In genomic region chr6:36197739-36198221, GRCh38 we compare ENCODE assay signal across 8 cellular contexts. TPM values are rescaled to one million over a fixed set of nuclear protein-coding genes. Genes with fewer than 3 reads are reported as not detected.
A peak's percentile ranks its signal among the peaks of the same experiment; 100 is the strongest.
DNase-seq lines count a peak whose midpoint lies in the region; ATAC-seq and TF ChIP-seq lines count a peak whose summit lies in the region.

No MANE protein-coding gene starts in this region.

- H3K4me1 Mint-ChIP-seq in T-helper 2 cell treated with Interferon-gamma antibody and Interleukin-4, amounts not matched to agents 5 μg/mL and 100 μg/mL, for 36 hours (ENCODE audit: low read depth): peaks cover 37% of the 10 kb centered on the region
- H3K4me1 Mint-ChIP-seq in activated CD8-positive, alpha-beta T cell treated with anti-CD3 and anti-CD28 coated beads, Interleukin-2, amount 10 ng/mL, durations not matched to agents 7 days and 5 days (ENCODE audit: low read depth): peaks cover 53% of the 10 kb centered on the region

- H3K36me3 ChIP-seq in iPS-20b (ENCODE audit: insufficient read depth, low read depth, low read length) (peaks cover 40% of the 10 kb centered on the region), stomach (peaks cover 21 to 31% (median 30%) of the 10 kb centered on the region in 4 donors)

- H3K9me3 Mint-ChIP-seq in T-helper 2 cell treated with Interferon-gamma antibody and Interleukin-4, amounts not matched to agents 5 μg/mL and 100 μg/mL, for 36 hours: peaks cover 3% of the 10 kb centered on the region
- H3K9me3 Mint-ChIP-seq in activated CD8-positive, alpha-beta T cell treated with anti-CD3 and anti-CD28 coated beads, Interleukin-2, amount 10 ng/mL, durations not matched to agents 7 days and 5 days (ENCODE audit: insufficient read depth): no peaks in the 10 kb centered on the region

- peak overlapping the region; percentile 86 for H3K4me3 ChIP-seq in iPS-20b (ENCODE audit: low read length)
- peak overlapping the region; percentile 60 to 93 (median 74) for H3K4me3 ChIP-seq in stomach

- 55 to 63% (median 61%) methylated on average over 16 to 17 of the region's 17 CpGs for WGBS in stomach, 5 donors

- intact Hi-C loops in stomach (cut with DNase I; ENCODE audit: low total_unique reads): no loop called here

- ATAC-seq in activated CD8-positive, alpha-beta T cell treated with anti-CD3 and anti-CD28 coated beads, Interleukin-2, amount 10 ng/mL, durations not matched to agents 7 days and 5 days: no peak
- ATAC-seq in HG03175 (IDR thresholded peaks at IDR 0.05; ENCODE audit: unreplicated experiment) (no peak), HG02623 (IDR thresholded peaks at IDR 0.05; ENCODE audit: unreplicated experiment) (no peak), HG02759 (IDR thresholded peaks at IDR 0.05; ENCODE audit: unreplicated experiment) (no peak)

- H3K9ac ChIP-seq in iPS-20b (ENCODE audit: low read depth, low read length): peak overlapping the region; percentile 56; the same call in 1 of the 2 replicates

- DNase-seq in T-helper 2 cell treated with Interferon-gamma antibody and Interleukin-4, amounts not matched to agents 5 μg/mL and 100 μg/mL, for 36 hours (ENCODE audit: low spot score): no peak
- no peak for DNase-seq in T-helper 2 cell
- no peak for DNase-seq in activated CD8-positive, alpha-beta T cell treated with anti-CD3 and anti-CD28 coated beads, Interleukin-2, amount 10 ng/mL, durations not matched to agents 7 days and 5 days
- DNase-seq in stomach: no peak

- H3K27ac Mint-ChIP-seq in T-helper 2 cell treated with Interferon-gamma antibody and Interleukin-4, amounts not matched to agents 5 μg/mL and 100 μg/mL, for 36 hours: peak overlapping the region; percentile 89
- H3K27ac Mint-ChIP-seq in activated CD8-positive, alpha-beta T cell treated with anti-CD3 and anti-CD28 coated beads, Interleukin-2, amount 10 ng/mL, durations not matched to agents 7 days and 5 days: peak overlapping the region; percentile 94

- H3K4me1 ChIP-seq in iPS-20b (ENCODE audit: insufficient read depth, low read length): 0 out of 2 replicates have a peak, but pooled peaks cover 4% of the 10 kb centered on the region
- peaks cover 8 to 53% (median 43%) of the 10 kb centered on the region in 4 donors for H3K4me1 ChIP-seq in stomach

- peaks cover 35% of the 10 kb centered on the region for H3K36me3 Mint-ChIP-seq in T-helper 2 cell treated with Interferon-gamma antibody and Interleukin-4, amounts not matched to agents 5 μg/mL and 100 μg/mL, for 36 hours (ENCODE audit: low read depth)
- peaks cover 44% of the 10 kb centered on the region for H3K36me3 Mint-ChIP-seq in activated CD8-positive, alpha-beta T cell treated with anti-CD3 and anti-CD28 coated beads, Interleukin-2, amount 10 ng/mL, durations not matched to agents 7 days and 5 days (ENCODE audit: low read depth)

- no peak for TF ChIP-seq POLR2A in stomach (IDR thresholded peaks at IDR 0.05)

- peak overlapping the region; percentile 93 for H3K4me3 Mint-ChIP-seq in T-helper 2 cell treated with Interferon-gamma antibody and Interleukin-4, amounts not matched to agents 5 μg/mL and 100 μg/mL, for 36 hours
- peak overlapping the region; percentile 84 for H3K4me3 Mint-ChIP-seq in activated CD8-positive, alpha-beta T cell treated with anti-CD3 and anti-CD28 coated beads, Interleukin-2, amount 10 ng/mL, durations not matched to agents 7 days and 5 days

- CTCF ChIA-PET in activated CD8-positive, alpha-beta T cell treated with anti-CD3 and anti-CD28 coated beads, Interleukin-2, amount 10 ng/mL, durations not matched to agents 7 days and 5 days (lab: Charles Lee): interaction anchor here (0.7 to 2.5 kb wide), 7 partner anchors 26 to 172 kb away, joined by 3 to 6 read pairs (median 4); partner anchors contain the start of gene MAPK14

- POLR2A ChIA-PET in activated CD8-positive, alpha-beta T cell treated with anti-CD3 and anti-CD28 coated beads, Interleukin-2, amount 10 ng/mL, durations not matched to agents 7 days and 5 days (lab: Charles Lee): interaction anchor here (1.3 to 2.9 kb wide), 4 partner anchors 66 to 169 kb away, joined by 3 to 17 read pairs (median 10); partner anchors contain the start of gene MAPK14

- H3K27ac ChIP-seq in iPS-20b (ENCODE audit: low read length) (peak overlapping the region; percentile 21), stomach (peak overlapping the region in 4 of 5 donors; percentile 95 to 99 (median 98))

- H3K27me3 Mint-ChIP-seq in T-helper 2 cell treated with Interferon-gamma antibody and Interleukin-4, amounts not matched to agents 5 μg/mL and 100 μg/mL, for 36 hours (ENCODE audit: low read depth): no peaks in the 10 kb centered on the region
- H3K27me3 Mint-ChIP-seq in activated CD8-positive, alpha-beta T cell treated with anti-CD3 and anti-CD28 coated beads, Interleukin-2, amount 10 ng/mL, durations not matched to agents 7 days and 5 days (ENCODE audit: low read depth): no peaks in the 10 kb centered on the region

- TF ChIP-seq EP300 in stomach (IDR thresholded peaks at IDR 0.05): no peak

- no peaks in the 10 kb centered on the region for H3K27me3 ChIP-seq in iPS-20b (ENCODE audit: insufficient read depth, low read length)
- H3K27me3 ChIP-seq in stomach: no peaks in the 10 kb centered on the region

- no peak for TF ChIP-seq CTCF in stomach (IDR thresholded peaks at IDR 0.05)

- no peaks in the 10 kb centered on the region for H3K9me3 ChIP-seq in iPS-20b (ENCODE audit: insufficient read depth, low read depth, low read length)
- no peaks in the 10 kb centered on the region for H3K9me3 ChIP-seq in stomach

RNA-seq across cellular contexts. Expression of gene BRPF3, which starts 1.2 kb away (rescaled TPM):
- 10 to 100 TPM; 17.5 to 19.4 TPM for total RNA-seq in activated CD8-positive, alpha-beta T cell treated with anti-CD3 and anti-CD28 coated beads, Interleukin-2, amount 10 ng/mL, durations not matched to agents 7 days and 5 days
- 100 to 1,000 TPM in 1 of 5 donors, 10 to 100 TPM in 4; 19.5 to 343 (median 59.7) TPM for total RNA-seq in stomach
- polyA plus RNA-seq in stomach: 10 to 100 TPM in 2 of 3 donors, 1 to 10 TPM in 1; 7.0 to 17.6 (median 12.7) TPM
